8 cellular contexts compared by ENCODE assay signal in the genomic region with DNA sequence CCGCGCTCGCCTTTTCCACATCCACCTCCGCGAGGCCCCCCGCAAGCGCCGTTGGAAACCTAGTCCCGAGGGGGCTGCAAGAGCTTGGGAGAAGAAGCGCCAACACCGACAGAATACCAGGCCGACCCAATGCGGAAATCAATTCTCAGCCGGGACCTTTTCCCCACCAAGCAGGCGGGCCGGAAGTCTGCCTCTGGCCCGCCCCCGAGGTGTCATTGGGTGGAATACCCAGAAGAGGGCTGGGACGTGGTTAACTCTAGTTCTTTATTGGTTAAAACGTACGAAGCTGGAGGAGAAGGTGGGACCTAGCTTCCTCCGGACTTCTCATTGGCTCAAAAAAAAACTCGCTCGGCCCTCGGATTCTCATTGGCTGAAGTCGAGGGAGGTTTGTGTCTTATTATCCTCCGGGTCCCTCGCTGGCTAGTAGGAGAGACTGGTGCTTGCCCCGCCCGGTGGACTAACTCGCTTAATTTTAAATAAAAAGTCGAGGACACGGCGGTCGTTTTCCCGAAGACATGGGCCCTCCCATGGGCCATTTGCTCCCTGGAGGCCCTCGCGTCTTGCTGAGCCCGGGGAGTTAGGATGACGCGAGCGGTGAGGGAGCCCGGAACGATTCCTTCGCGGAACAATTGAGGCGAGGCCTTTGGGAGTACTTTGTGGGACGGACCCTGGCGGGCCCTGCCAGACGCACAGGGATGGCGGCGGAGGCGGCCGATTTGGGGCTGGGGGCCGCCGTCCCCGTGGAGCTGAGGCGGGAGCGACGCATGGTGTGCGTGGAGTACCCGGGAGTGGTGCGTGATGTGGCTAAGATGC. TPM values are rescaled to one million over a fixed set of nuclear protein-coding genes. Genes with fewer than 3 reads are reported as not detected.
DNase-seq lines count a peak whose midpoint lies in the region; ATAC-seq and TF ChIP-seq lines count a peak whose summit lies in the region.

A gene with protein sequence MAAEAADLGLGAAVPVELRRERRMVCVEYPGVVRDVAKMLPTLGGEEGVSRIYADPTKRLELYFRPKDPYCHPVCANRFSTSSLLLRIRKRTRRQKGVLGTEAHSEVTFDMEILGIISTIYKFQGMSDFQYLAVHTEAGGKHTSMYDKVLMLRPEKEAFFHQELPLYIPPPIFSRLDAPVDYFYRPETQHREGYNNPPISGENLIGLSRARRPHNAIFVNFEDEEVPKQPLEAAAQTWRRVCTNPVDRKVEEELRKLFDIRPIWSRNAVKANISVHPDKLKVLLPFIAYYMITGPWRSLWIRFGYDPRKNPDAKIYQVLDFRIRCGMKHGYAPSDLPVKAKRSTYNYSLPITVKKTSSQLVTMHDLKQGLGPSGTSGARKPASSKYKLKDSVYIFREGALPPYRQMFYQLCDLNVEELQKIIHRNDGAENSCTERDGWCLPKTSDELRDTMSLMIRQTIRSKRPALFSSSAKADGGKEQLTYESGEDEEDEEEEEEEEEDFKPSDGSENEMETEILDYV (plus strand): TSS at position 681 of the 813 bp plus-strand sequence. CDS start 15 bp downstream, at position 696.

- H2AFZ ChIP-seq in PC-9: peak within 1 kb of the TSS; percentile 89

- H3K27ac ChIP-seq in PC-9: peak within 1 kb of the TSS; percentile 57

- H3F3A ChIP-seq in PC-9 (ENCODE audit: insufficient read depth, low read depth): peaks cover 19% of the 10 kb centered on the region; the same call in 1 of the 2 replicates

- TSS peak; percentile 79 for BruUV-seq in PC-9 (replicated peaks; lab: Mats Ljungman, UMichigan)

- ATAC-seq in GM21619 (IDR thresholded peaks at IDR 0.05; ENCODE audit: unreplicated experiment): peak; percentile 94

- H3K4me1 ChIP-seq in PC-9 (replicated peaks; ENCODE audit: insufficient read depth): peaks cover 25% of the 10 kb centered on the region

- peaks cover 55% of the 10 kb centered on the region for H3K79me2 ChIP-seq in PC-9 (ENCODE audit: low read depth)

- H3K27me3 ChIP-seq in PC-9 (ENCODE audit: insufficient read depth, low read depth): no peaks in the 10 kb centered on the region

- TF ChIP-seq CTCF in PC-9 (conservative IDR thresholded peaks at IDR 0.05) (no peak), epithelial cell of proximal tubule (conservative IDR thresholded peaks at IDR 0.05; ENCODE audit: low read depth, low read length) (no peak)

- intact Hi-C loops in PC-9 (cut with micrococcal nuclease; ENCODE audit: unreplicated experiment): loop anchor here (1.0 to 5.0 kb wide), 3 partner anchors 72 to 307 kb away; a partner anchor contains a TSS

- peak within 1 kb of the TSS; percentile 99 for H3K4me3 ChIP-seq in Jurkat, Clone E6-1 (ENCODE audit: low read length)
- H3K4me3 ChIP-seq in PC-9: peak within 1 kb of the TSS; percentile 76
- H3K4me3 ChIP-seq in epithelial cell of proximal tubule (ENCODE audit: low read depth, low read length): peak within 1 kb of the TSS; percentile 86

- H3K4me2 ChIP-seq in PC-9: peak within 1 kb of the TSS; percentile 95

- no peaks in the 10 kb centered on the region for H3K9me2 ChIP-seq in PC-9 (ENCODE audit: insufficient read depth)

- DNase-seq in DMS153 (lab: John Stamatoyannopoulos, UW): peak; percentile 99
- DNase-seq in Jurkat, Clone E6-1 (ENCODE audit: low read depth, low spot score): peak; percentile 99
- DNase-seq in PC-9: peak; percentile 94 to 98
- DNase-seq in activated T-cell treated with anti-CD3 and anti-CD28 coated beads, Interleukin-2, amount 50 U/mL, for 1 hour: peak; percentile 87
- DNase-seq in epithelial cell of proximal tubule (ENCODE audit: low read depth): peak; percentile 96
- DNase-seq in mucosa of gallbladder (ENCODE audit: low spot score): peak; percentile 95
- DNase-seq in stimulated activated CD8-positive, alpha-beta memory T cell treated with anti-CD3 and anti-CD28 coated beads, Interleukin-4, amount 100 ng/mL, for 4 hours (ENCODE audit: low read depth in 2 of 2, low spot score in 1 of 2): peak; percentile 83 to 85

- no peaks in the 10 kb centered on the region for H3K9me3 ChIP-seq in PC-9 (ENCODE audit: insufficient read depth, low read depth)

- 0 out of 2 replicates have a peak, but pooled peaks cover 12% of the 10 kb centered on the region for H3K36me3 ChIP-seq in PC-9 (ENCODE audit: low read depth)

- CTCF ChIA-PET in PC-9 (lab: Charles Lee): interaction anchor here (0.6 to 1.2 kb wide), 7 partner anchors 8 to 484 kb away, joined by 3 to 6 read pairs (median 3); no protein-coding TSS in a partner anchor

- peaks cover 11% of the 10 kb centered on the region; the same call in 1 of the 2 replicates for H4K20me1 ChIP-seq in PC-9 (ENCODE audit: insufficient read depth)

- POLR2A ChIA-PET in PC-9 (lab: Charles Lee; ENCODE audit: unreplicated experiment): interaction anchor here (0.5 to 1.0 kb wide), 25 partner anchors 9 to 1485 kb away, joined by 3 to 42 read pairs (median 4); a partner anchor contains a TSS

RNA-seq across cellular contexts. Expression of the gene that starts here (rescaled TPM):
- polyA plus RNA-seq in Jurkat, Clone E6-1 (2012; ENCODE audit: insufficient read depth, insufficient read length): 79.8 TPM
- total RNA-seq in PC-9 (2021) (79.6 and 107 TPM in 2 replicates), epithelial cell of proximal tubule (112 and 121 TPM in 2 replicates), mucosa of gallbladder (58.8 TPM)

Comparison
In these comparisons a context has a peak if more than half of its experiments do, and no peak if none do; other contexts are left out.
1. Peak in every context shown above with its lines: DNase-seq, ATAC-seq, H3K4me3 ChIP-seq and H3K27ac ChIP-seq.